In genomic region chr19:35903550-35904179, GRCh38 we compare ENCODE assay signal across 1 cellular context.
TF ChIP-seq lines count a peak whose summit lies in the region.

No MANE protein-coding gene starts in this region.

TF ChIP-seq in GM12878, 131 proteins besides CTCF, POLR2A, EP300 and RAD21 (continued from another document and continues in another):
- no peak for TF ChIP-seq NR2C2 (IDR thresholded peaks at IDR 0.05; ENCODE audit: borderline replicate concordance, control insufficient read depth, insufficient read length, low read depth)
- TF ChIP-seq, protein P1, sequence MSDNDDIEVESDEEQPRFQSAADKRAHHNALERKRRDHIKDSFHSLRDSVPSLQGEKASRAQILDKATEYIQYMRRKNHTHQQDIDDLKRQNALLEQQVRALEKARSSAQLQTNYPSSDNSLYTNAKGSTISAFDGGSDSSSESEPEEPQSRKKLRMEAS (IDR thresholded peaks at IDR 0.05; ENCODE audit: low read depth, low read length) = peak; percentile 93
- TF ChIP-seq POLR2AphosphoS5 (IDR thresholded peaks at IDR 0.05; ENCODE audit: low read length) = peak; percentile 77; the same call in 1 of the 2 replicates
- no peak for TF ChIP-seq CBX3 (IDR thresholded peaks at IDR 0.05; ENCODE audit: borderline replicate concordance, low read depth)
- TF ChIP-seq IKZF1 (conservative IDR thresholded peaks at IDR 0.05) = peak; percentile 97
- TF ChIP-seq FOXK2 (IDR thresholded peaks at IDR 0.05) = no peak
- no peak for TF ChIP-seq USF2 (IDR thresholded peaks at IDR 0.05; ENCODE audit: borderline replicate concordance, low read depth, low read length)
- no peak for TF ChIP-seq SIX5 (IDR thresholded peaks at IDR 0.05; ENCODE audit: low read depth, low read length, severe bottlenecking)
- TF ChIP-seq, protein P2, sequence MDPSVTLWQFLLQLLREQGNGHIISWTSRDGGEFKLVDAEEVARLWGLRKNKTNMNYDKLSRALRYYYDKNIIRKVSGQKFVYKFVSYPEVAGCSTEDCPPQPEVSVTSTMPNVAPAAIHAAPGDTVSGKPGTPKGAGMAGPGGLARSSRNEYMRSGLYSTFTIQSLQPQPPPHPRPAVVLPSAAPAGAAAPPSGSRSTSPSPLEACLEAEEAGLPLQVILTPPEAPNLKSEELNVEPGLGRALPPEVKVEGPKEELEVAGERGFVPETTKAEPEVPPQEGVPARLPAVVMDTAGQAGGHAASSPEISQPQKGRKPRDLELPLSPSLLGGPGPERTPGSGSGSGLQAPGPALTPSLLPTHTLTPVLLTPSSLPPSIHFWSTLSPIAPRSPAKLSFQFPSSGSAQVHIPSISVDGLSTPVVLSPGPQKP (IDR thresholded peaks at IDR 0.05; ENCODE audit: low read depth, low read length) = peak; percentile 83
- peak in 1 of 2 experiments; percentile 65; a peak in 2 of 4 replicates for TF ChIP-seq ETV6 (conservative IDR thresholded peaks at IDR 0.05 in 1 of 2, IDR thresholded peaks at IDR 0.05 in 1 of 2; ENCODE audit: borderline replicate concordance in 1 of 2, low read depth in 1 of 2)
- no peak for TF ChIP-seq ESRRA (IDR thresholded peaks at IDR 0.05; ENCODE audit: low read length)
- TF ChIP-seq SMAD5 (IDR thresholded peaks at IDR 0.05; ENCODE audit: low read depth) = no peak
- TF ChIP-seq TCF3 (IDR thresholded peaks at IDR 0.05; ENCODE audit: borderline replicate concordance, insufficient read depth, low read depth, low read length) = peak; percentile 48; the same call in 1 of the 2 replicates
- no peak for TF ChIP-seq NFYA (IDR thresholded peaks at IDR 0.05; ENCODE audit: borderline replicate concordance, low read depth, low read length)
- TF ChIP-seq BRCA1 (IDR thresholded peaks at IDR 0.05; ENCODE audit: low read depth, low read length) = no peak
- TF ChIP-seq, protein P3, sequence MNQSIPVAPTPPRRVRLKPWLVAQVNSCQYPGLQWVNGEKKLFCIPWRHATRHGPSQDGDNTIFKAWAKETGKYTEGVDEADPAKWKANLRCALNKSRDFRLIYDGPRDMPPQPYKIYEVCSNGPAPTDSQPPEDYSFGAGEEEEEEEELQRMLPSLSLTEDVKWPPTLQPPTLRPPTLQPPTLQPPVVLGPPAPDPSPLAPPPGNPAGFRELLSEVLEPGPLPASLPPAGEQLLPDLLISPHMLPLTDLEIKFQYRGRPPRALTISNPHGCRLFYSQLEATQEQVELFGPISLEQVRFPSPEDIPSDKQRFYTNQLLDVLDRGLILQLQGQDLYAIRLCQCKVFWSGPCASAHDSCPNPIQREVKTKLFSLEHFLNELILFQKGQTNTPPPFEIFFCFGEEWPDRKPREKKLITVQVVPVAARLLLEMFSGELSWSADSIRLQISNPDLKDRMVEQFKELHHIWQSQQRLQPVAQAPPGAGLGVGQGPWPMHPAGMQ (IDR thresholded peaks at IDR 0.05; ENCODE audit: borderline replicate concordance) = peak; percentile 16; the same call in 1 of the 2 replicates
- TF ChIP-seq HDAC2 (IDR thresholded peaks at IDR 0.05) = no peak
- TF ChIP-seq NR2F1 (conservative IDR thresholded peaks at IDR 0.05) = peak; percentile 74
- peak; percentile 28; the same call in 1 of the 2 replicates for TF ChIP-seq RAD51 (IDR thresholded peaks at IDR 0.05)
- TF ChIP-seq, protein P4, sequence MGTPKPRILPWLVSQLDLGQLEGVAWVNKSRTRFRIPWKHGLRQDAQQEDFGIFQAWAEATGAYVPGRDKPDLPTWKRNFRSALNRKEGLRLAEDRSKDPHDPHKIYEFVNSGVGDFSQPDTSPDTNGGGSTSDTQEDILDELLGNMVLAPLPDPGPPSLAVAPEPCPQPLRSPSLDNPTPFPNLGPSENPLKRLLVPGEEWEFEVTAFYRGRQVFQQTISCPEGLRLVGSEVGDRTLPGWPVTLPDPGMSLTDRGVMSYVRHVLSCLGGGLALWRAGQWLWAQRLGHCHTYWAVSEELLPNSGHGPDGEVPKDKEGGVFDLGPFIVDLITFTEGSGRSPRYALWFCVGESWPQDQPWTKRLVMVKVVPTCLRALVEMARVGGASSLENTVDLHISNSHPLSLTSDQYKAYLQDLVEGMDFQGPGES (IDR thresholded peaks at IDR 0.05) = no peak
- TF ChIP-seq, protein P5, sequence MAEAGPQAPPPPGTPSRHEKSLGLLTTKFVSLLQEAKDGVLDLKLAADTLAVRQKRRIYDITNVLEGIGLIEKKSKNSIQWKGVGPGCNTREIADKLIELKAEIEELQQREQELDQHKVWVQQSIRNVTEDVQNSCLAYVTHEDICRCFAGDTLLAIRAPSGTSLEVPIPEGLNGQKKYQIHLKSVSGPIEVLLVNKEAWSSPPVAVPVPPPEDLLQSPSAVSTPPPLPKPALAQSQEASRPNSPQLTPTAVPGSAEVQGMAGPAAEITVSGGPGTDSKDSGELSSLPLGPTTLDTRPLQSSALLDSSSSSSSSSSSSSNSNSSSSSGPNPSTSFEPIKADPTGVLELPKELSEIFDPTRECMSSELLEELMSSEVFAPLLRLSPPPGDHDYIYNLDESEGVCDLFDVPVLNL (IDR thresholded peaks at IDR 0.05; ENCODE audit: low read depth, low read length) = no peak
- TF ChIP-seq MYB (IDR thresholded peaks at IDR 0.05; ENCODE audit: borderline replicate concordance, low read depth, low read length) = no peak
- TF ChIP-seq TARDBP (IDR thresholded peaks at IDR 0.05; ENCODE audit: borderline replicate concordance) = no peak; the same call in 1 of the 2 replicates
- peak; percentile 70; the same call in 1 of the 2 replicates for TF ChIP-seq BACH1 (IDR thresholded peaks at IDR 0.05; ENCODE audit: borderline replicate concordance)
- TF ChIP-seq TBL1XR1 (IDR thresholded peaks at IDR 0.05; ENCODE audit: low read depth, low read length) = peak; percentile 100
- TF ChIP-seq KAT2A (conservative IDR thresholded peaks at IDR 0.05; ENCODE audit: control insufficient read depth, low read depth, low read length) = no peak
- peak; percentile 64; the same call in 1 of the 2 replicates for TF ChIP-seq RCOR1 (conservative IDR thresholded peaks at IDR 0.05; ENCODE audit: low read depth, low read length)
- TF ChIP-seq BMI1 (IDR thresholded peaks at IDR 0.05; ENCODE audit: borderline replicate concordance) = no peak
- peak; percentile 99 for TF ChIP-seq MEF2B (IDR thresholded peaks at IDR 0.05; ENCODE audit: partially characterized antibody, poor library complexity, severe bottlenecking)
- TF ChIP-seq ATF2 (IDR thresholded peaks at IDR 0.05; ENCODE audit: low read length) = 0 out of 2 replicates have a peak, but pooled peaks have one; percentile 24
- peak; percentile 91 for TF ChIP-seq RELA (IDR thresholded peaks at IDR 0.05; ENCODE audit: borderline replicate concordance, partially characterized antibody)
- peak; percentile 81 for TF ChIP-seq SIN3A (IDR thresholded peaks at IDR 0.05; ENCODE audit: low read depth, low read length)
- TF ChIP-seq, protein P6, sequence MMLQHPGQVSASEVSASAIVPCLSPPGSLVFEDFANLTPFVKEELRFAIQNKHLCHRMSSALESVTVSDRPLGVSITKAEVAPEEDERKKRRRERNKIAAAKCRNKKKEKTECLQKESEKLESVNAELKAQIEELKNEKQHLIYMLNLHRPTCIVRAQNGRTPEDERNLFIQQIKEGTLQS (IDR thresholded peaks at IDR 0.05; ENCODE audit: borderline replicate concordance, extremely low read depth, low read depth, low read length) = no peak
- TF ChIP-seq CHD1 (IDR thresholded peaks at IDR 0.05; ENCODE audit: low read depth, low read length) = no peak
- TF ChIP-seq RB1 (IDR thresholded peaks at IDR 0.05; ENCODE audit: borderline replicate concordance) = peak; percentile 53; the same call in 1 of the 2 replicates
- TF ChIP-seq EGR1 (IDR thresholded peaks at IDR 0.05; ENCODE audit: borderline replicate concordance in 1 of 2, low read depth in 2 of 2, low read length in 2 of 2) = peak; percentile 73 to 99
- peak; percentile 83; the same call in 1 of the 2 replicates for TF ChIP-seq MTA2 (IDR thresholded peaks at IDR 0.05; ENCODE audit: low read depth)
- TF ChIP-seq ZNF274 (IDR thresholded peaks at IDR 0.05; ENCODE audit: insufficient read depth, insufficient read length) = no peak
- TF ChIP-seq ZNF207 (IDR thresholded peaks at IDR 0.05; ENCODE audit: borderline replicate concordance) = peak; percentile 38; the same call in 1 of the 2 replicates
- TF ChIP-seq STAT3 (IDR thresholded peaks at IDR 0.05; ENCODE audit: low read depth, low read length) = no peak
- TF ChIP-seq, protein P7, sequence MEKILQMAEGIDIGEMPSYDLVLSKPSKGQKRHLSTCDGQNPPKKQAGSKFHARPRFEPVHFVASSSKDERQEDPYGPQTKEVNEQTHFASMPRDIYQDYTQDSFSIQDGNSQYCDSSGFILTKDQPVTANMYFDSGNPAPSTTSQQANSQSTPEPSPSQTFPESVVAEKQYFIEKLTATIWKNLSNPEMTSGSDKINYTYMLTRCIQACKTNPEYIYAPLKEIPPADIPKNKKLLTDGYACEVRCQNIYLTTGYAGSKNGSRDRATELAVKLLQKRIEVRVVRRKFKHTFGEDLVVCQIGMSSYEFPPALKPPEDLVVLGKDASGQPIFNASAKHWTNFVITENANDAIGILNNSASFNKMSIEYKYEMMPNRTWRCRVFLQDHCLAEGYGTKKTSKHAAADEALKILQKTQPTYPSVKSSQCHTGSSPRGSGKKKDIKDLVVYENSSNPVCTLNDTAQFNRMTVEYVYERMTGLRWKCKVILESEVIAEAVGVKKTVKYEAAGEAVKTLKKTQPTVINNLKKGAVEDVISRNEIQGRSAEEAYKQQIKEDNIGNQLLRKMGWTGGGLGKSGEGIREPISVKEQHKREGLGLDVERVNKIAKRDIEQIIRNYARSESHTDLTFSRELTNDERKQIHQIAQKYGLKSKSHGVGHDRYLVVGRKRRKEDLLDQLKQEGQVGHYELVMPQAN (conservative IDR thresholded peaks at IDR 0.05) = 0 out of 2 replicates have a peak, but pooled peaks have one; percentile 40
- no peak for TF ChIP-seq YBX1 (IDR thresholded peaks at IDR 0.05)
- TF ChIP-seq, protein P8, sequence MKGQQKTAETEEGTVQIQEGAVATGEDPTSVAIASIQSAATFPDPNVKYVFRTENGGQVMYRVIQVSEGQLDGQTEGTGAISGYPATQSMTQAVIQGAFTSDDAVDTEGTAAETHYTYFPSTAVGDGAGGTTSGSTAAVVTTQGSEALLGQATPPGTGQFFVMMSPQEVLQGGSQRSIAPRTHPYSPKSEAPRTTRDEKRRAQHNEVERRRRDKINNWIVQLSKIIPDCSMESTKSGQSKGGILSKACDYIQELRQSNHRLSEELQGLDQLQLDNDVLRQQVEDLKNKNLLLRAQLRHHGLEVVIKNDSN (IDR thresholded peaks at IDR 0.05; ENCODE audit: borderline replicate concordance, extremely low read length, insufficient read depth, low read depth, low read length) = peak; percentile 28
- TF ChIP-seq SRF (IDR thresholded peaks at IDR 0.05; ENCODE audit: low read depth in 2 of 2, low read length in 2 of 2) = no peak
- no peak for TF ChIP-seq HDAC6 (IDR thresholded peaks at IDR 0.05; ENCODE audit: unreplicated experiment)
- TF ChIP-seq ZNF217 (IDR thresholded peaks at IDR 0.05) = no peak
- TF ChIP-seq TAF1 (IDR thresholded peaks at IDR 0.05; ENCODE audit: borderline replicate concordance, low read depth, low read length) = no peak; the same call in 1 of the 2 replicates
- TF ChIP-seq TCF12 (IDR thresholded peaks at IDR 0.05; ENCODE audit: low read depth, low read length) = peak; percentile 69; the same call in 1 of the 2 replicates
- TF ChIP-seq ZBTB33 (IDR thresholded peaks at IDR 0.05) = no peak
- TF ChIP-seq NFIC (IDR thresholded peaks at IDR 0.05; ENCODE audit: low read depth, low read length) = peak; percentile 91; the same call in 1 of the 2 replicates
- no peak for TF ChIP-seq SUZ12 (IDR thresholded peaks at IDR 0.05; ENCODE audit: unreplicated experiment)
- TF ChIP-seq RFX5 (IDR thresholded peaks at IDR 0.05; ENCODE audit: low read depth, low read length) = no peak
- TF ChIP-seq CEBPB (IDR thresholded peaks at IDR 0.05; ENCODE audit: borderline replicate concordance in 1 of 2, low read depth in 2 of 2, low read length in 2 of 2) = no peak
- peak; percentile 26; the same call in 1 of the 2 replicates for TF ChIP-seq NRF1 (conservative IDR thresholded peaks at IDR 0.05; ENCODE audit: low read depth, low read length)
- peak; percentile 21 for TF ChIP-seq SMAD1 (IDR thresholded peaks at IDR 0.05; ENCODE audit: low read depth, partially characterized antibody)
- TF ChIP-seq, protein P9, sequence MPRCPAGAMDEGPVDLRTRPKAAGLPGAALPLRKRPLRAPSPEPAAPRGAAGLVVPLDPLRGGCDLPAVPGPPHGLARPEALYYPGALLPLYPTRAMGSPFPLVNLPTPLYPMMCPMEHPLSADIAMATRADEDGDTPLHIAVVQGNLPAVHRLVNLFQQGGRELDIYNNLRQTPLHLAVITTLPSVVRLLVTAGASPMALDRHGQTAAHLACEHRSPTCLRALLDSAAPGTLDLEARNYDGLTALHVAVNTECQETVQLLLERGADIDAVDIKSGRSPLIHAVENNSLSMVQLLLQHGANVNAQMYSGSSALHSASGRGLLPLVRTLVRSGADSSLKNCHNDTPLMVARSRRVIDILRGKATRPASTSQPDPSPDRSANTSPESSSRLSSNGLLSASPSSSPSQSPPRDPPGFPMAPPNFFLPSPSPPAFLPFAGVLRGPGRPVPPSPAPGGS (IDR thresholded peaks at IDR 0.05; ENCODE audit: borderline replicate concordance, insufficient read depth, low read depth, low read length, poor library complexity, severe bottlenecking) = peak; percentile 62
- no peak for TF ChIP-seq PAX8 (IDR thresholded peaks at IDR 0.05)
